In the genomic region with DNA sequence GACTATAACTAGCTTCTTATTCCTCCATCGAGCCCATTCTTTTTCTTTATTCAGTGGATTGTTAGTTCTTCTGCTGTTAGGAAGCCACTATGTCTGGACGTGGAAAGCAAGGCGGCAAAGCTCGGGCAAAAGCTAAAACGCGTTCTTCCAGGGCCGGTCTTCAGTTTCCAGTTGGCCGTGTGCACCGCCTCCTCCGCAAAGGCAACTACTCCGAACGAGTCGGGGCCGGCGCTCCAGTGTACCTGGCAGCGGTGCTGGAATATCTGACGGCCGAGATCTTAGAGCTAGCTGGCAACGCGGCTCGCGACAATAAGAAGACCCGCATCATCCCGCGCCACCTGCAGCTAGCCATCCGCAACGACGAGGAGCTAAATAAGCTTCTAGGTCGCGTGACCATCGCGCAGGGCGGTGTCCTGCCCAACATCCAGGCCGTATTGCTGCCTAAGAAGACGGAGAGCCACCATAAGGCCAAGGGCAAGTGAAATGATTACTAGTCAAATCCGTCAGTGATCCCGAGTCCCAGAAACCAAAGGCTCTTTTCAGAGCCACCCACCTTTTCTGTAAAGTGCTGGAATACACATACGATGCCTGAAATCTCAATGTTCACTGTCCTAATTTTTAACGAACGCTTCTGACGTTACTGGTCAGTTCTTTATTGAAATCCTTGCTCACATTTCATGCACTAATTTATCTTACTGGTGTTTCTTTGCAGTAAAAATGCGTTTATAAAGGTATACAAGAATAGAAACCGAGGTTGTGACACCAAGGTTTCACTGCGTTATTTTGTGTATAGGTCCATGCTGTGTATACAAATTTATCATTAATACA, we compare ENCODE assay signal across 1 cellular context.
A peak's percentile ranks its signal among the peaks of the same experiment; 100 is the strongest.
TF ChIP-seq lines count a peak whose summit lies in the region.

No MANE protein-coding gene starts in this region.

TF ChIP-seq in GM12878, 131 proteins besides CTCF, POLR2A, EP300 and RAD21 (continued from another document and continues in another):
- TF ChIP-seq, protein P1, sequence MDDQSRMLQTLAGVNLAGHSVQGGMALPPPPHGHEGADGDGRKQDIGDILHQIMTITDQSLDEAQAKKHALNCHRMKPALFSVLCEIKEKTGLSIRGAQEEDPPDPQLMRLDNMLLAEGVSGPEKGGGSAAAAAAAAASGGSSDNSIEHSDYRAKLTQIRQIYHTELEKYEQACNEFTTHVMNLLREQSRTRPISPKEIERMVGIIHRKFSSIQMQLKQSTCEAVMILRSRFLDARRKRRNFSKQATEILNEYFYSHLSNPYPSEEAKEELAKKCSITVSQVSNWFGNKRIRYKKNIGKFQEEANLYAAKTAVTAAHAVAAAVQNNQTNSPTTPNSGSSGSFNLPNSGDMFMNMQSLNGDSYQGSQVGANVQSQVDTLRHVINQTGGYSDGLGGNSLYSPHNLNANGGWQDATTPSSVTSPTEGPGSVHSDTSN (IDR thresholded peaks at IDR 0.05; ENCODE audit: insufficient replicate concordance, low read depth, low read length), result peak; percentile 13
- TF ChIP-seq POLR2AphosphoS2 (IDR thresholded peaks at IDR 0.05; ENCODE audit: low read depth, low read length), result peak; percentile 96; the same call in 1 of the 2 replicates
- no peak for TF ChIP-seq MYB (IDR thresholded peaks at IDR 0.05; ENCODE audit: borderline replicate concordance, low read depth, low read length)
- TF ChIP-seq, protein P2, sequence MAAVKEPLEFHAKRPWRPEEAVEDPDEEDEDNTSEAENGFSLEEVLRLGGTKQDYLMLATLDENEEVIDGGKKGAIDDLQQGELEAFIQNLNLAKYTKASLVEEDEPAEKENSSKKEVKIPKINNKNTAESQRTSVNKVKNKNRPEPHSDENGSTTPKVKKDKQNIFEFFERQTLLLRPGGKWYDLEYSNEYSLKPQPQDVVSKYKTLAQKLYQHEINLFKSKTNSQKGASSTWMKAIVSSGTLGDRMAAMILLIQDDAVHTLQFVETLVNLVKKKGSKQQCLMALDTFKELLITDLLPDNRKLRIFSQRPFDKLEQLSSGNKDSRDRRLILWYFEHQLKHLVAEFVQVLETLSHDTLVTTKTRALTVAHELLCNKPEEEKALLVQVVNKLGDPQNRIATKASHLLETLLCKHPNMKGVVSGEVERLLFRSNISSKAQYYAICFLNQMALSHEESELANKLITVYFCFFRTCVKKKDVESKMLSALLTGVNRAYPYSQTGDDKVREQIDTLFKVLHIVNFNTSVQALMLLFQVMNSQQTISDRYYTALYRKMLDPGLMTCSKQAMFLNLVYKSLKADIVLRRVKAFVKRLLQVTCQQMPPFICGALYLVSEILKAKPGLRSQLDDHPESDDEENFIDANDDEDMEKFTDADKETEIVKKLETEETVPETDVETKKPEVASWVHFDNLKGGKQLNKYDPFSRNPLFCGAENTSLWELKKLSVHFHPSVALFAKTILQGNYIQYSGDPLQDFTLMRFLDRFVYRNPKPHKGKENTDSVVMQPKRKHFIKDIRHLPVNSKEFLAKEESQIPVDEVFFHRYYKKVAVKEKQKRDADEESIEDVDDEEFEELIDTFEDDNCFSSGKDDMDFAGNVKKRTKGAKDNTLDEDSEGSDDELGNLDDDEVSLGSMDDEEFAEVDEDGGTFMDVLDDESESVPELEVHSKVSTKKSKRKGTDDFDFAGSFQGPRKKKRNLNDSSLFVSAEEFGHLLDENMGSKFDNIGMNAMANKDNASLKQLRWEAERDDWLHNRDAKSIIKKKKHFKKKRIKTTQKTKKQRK (IDR thresholded peaks at IDR 0.05; ENCODE audit: low read depth, low read length), result no peak
- TF ChIP-seq, protein P3, sequence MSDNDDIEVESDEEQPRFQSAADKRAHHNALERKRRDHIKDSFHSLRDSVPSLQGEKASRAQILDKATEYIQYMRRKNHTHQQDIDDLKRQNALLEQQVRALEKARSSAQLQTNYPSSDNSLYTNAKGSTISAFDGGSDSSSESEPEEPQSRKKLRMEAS (IDR thresholded peaks at IDR 0.05; ENCODE audit: low read depth, low read length), result peak; percentile 33; the same call in 1 of the 2 replicates
- TF ChIP-seq, protein P4, sequence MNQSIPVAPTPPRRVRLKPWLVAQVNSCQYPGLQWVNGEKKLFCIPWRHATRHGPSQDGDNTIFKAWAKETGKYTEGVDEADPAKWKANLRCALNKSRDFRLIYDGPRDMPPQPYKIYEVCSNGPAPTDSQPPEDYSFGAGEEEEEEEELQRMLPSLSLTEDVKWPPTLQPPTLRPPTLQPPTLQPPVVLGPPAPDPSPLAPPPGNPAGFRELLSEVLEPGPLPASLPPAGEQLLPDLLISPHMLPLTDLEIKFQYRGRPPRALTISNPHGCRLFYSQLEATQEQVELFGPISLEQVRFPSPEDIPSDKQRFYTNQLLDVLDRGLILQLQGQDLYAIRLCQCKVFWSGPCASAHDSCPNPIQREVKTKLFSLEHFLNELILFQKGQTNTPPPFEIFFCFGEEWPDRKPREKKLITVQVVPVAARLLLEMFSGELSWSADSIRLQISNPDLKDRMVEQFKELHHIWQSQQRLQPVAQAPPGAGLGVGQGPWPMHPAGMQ (IDR thresholded peaks at IDR 0.05; ENCODE audit: borderline replicate concordance), result no peak
- no peak; the same call in 1 of the 2 replicates for TF ChIP-seq MEF2A (IDR thresholded peaks at IDR 0.05; ENCODE audit: insufficient read depth, low read depth, low read length)
- TF ChIP-seq SUPT20H (IDR thresholded peaks at IDR 0.05; ENCODE audit: borderline replicate concordance, control insufficient read depth, low read depth, low read length), result no peak
- TF ChIP-seq BCL11A (IDR thresholded peaks at IDR 0.05; ENCODE audit: low read depth, low read length), result no peak
- TF ChIP-seq, protein P5, sequence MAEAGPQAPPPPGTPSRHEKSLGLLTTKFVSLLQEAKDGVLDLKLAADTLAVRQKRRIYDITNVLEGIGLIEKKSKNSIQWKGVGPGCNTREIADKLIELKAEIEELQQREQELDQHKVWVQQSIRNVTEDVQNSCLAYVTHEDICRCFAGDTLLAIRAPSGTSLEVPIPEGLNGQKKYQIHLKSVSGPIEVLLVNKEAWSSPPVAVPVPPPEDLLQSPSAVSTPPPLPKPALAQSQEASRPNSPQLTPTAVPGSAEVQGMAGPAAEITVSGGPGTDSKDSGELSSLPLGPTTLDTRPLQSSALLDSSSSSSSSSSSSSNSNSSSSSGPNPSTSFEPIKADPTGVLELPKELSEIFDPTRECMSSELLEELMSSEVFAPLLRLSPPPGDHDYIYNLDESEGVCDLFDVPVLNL (IDR thresholded peaks at IDR 0.05; ENCODE audit: low read depth, low read length), result no peak
- TF ChIP-seq, protein P6, sequence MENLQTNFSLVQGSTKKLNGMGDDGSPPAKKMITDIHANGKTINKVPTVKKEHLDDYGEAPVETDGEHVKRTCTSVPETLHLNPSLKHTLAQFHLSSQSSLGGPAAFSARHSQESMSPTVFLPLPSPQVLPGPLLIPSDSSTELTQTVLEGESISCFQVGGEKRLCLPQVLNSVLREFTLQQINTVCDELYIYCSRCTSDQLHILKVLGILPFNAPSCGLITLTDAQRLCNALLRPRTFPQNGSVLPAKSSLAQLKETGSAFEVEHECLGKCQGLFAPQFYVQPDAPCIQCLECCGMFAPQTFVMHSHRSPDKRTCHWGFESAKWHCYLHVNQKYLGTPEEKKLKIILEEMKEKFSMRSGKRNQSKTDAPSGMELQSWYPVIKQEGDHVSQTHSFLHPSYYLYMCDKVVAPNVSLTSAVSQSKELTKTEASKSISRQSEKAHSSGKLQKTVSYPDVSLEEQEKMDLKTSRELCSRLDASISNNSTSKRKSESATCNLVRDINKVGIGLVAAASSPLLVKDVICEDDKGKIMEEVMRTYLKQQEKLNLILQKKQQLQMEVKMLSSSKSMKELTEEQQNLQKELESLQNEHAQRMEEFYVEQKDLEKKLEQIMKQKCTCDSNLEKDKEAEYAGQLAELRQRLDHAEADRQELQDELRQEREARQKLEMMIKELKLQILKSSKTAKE (IDR thresholded peaks at IDR 0.05; ENCODE audit: low read depth, poor library complexity, severe bottlenecking), result peak; percentile 8
- TF ChIP-seq SP1 (IDR thresholded peaks at IDR 0.05; ENCODE audit: low read depth, low read length), result no peak
- TF ChIP-seq HCFC1 (IDR thresholded peaks at IDR 0.05; ENCODE audit: low read length), result no peak
- TF ChIP-seq, protein P7, sequence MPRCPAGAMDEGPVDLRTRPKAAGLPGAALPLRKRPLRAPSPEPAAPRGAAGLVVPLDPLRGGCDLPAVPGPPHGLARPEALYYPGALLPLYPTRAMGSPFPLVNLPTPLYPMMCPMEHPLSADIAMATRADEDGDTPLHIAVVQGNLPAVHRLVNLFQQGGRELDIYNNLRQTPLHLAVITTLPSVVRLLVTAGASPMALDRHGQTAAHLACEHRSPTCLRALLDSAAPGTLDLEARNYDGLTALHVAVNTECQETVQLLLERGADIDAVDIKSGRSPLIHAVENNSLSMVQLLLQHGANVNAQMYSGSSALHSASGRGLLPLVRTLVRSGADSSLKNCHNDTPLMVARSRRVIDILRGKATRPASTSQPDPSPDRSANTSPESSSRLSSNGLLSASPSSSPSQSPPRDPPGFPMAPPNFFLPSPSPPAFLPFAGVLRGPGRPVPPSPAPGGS (IDR thresholded peaks at IDR 0.05; ENCODE audit: borderline replicate concordance, insufficient read depth, low read depth, low read length, poor library complexity, severe bottlenecking), result no peak
- TF ChIP-seq, protein P8, sequence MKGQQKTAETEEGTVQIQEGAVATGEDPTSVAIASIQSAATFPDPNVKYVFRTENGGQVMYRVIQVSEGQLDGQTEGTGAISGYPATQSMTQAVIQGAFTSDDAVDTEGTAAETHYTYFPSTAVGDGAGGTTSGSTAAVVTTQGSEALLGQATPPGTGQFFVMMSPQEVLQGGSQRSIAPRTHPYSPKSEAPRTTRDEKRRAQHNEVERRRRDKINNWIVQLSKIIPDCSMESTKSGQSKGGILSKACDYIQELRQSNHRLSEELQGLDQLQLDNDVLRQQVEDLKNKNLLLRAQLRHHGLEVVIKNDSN (IDR thresholded peaks at IDR 0.05; ENCODE audit: borderline replicate concordance, extremely low read length, insufficient read depth, low read depth, low read length), result peak; percentile 38
- TF ChIP-seq NRF1 (conservative IDR thresholded peaks at IDR 0.05; ENCODE audit: low read depth, low read length), result no peak
- TF ChIP-seq ETV6 (conservative IDR thresholded peaks at IDR 0.05 in 1 of 2, IDR thresholded peaks at IDR 0.05 in 1 of 2; ENCODE audit: borderline replicate concordance in 1 of 2, low read depth in 1 of 2), result 0 out of 4 replicates have a peak, but pooled peaks of 1 of the 2 experiments have one; percentile 0
- peak; percentile 94 for TF ChIP-seq POLR2AphosphoS5 (IDR thresholded peaks at IDR 0.05; ENCODE audit: low read length)
- TF ChIP-seq, protein P9, sequence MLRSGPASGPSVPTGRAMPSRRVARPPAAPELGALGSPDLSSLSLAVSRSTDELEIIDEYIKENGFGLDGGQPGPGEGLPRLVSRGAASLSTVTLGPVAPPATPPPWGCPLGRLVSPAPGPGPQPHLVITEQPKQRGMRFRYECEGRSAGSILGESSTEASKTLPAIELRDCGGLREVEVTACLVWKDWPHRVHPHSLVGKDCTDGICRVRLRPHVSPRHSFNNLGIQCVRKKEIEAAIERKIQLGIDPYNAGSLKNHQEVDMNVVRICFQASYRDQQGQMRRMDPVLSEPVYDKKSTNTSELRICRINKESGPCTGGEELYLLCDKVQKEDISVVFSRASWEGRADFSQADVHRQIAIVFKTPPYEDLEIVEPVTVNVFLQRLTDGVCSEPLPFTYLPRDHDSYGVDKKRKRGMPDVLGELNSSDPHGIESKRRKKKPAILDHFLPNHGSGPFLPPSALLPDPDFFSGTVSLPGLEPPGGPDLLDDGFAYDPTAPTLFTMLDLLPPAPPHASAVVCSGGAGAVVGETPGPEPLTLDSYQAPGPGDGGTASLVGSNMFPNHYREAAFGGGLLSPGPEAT (IDR thresholded peaks at IDR 0.05; ENCODE audit: low read depth), result no peak
- TF ChIP-seq, protein P10, sequence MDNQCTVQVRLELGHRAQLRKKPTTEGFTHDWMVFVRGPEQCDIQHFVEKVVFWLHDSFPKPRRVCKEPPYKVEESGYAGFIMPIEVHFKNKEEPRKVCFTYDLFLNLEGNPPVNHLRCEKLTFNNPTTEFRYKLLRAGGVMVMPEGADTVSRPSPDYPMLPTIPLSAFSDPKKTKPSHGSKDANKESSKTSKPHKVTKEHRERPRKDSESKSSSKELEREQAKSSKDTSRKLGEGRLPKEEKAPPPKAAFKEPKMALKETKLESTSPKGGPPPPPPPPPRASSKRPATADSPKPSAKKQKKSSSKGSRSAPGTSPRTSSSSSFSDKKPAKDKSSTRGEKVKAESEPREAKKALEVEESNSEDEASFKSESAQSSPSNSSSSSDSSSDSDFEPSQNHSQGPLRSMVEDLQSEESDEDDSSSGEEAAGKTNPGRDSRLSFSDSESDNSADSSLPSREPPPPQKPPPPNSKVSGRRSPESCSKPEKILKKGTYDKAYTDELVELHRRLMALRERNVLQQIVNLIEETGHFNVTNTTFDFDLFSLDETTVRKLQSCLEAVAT (IDR thresholded peaks at IDR 0.05), result peak; percentile 92
- TF ChIP-seq YY1 (IDR thresholded peaks at IDR 0.05; ENCODE audit: low read depth, low read length), result peak; percentile 35; the same call in 1 of the 2 replicates
- no peak for TF ChIP-seq EZH2 (IDR thresholded peaks at IDR 0.05; ENCODE audit: borderline replicate concordance, control insufficient read depth, low read depth, low read length)
- no peak for TF ChIP-seq SREBF1 (IDR thresholded peaks at IDR 0.05; ENCODE audit: low read length)
- no peak for TF ChIP-seq NR2C2 (IDR thresholded peaks at IDR 0.05; ENCODE audit: borderline replicate concordance, control insufficient read depth, insufficient read length, low read depth)
- TF ChIP-seq SMAD1 (IDR thresholded peaks at IDR 0.05; ENCODE audit: low read depth, partially characterized antibody), result peak; percentile 95
- 0 out of 4 replicates have a peak, but pooled peaks of 1 of the 2 experiments have one; percentile 18 for TF ChIP-seq SRF (IDR thresholded peaks at IDR 0.05; ENCODE audit: low read depth in 2 of 2, low read length in 2 of 2)
- no peak for TF ChIP-seq MEF2B (IDR thresholded peaks at IDR 0.05; ENCODE audit: partially characterized antibody, poor library complexity, severe bottlenecking)
- no peak for TF ChIP-seq RBBP5 (conservative IDR thresholded peaks at IDR 0.05)
- TF ChIP-seq SIX5 (IDR thresholded peaks at IDR 0.05; ENCODE audit: low read depth, low read length, severe bottlenecking), result no peak
- TF ChIP-seq, protein P11, sequence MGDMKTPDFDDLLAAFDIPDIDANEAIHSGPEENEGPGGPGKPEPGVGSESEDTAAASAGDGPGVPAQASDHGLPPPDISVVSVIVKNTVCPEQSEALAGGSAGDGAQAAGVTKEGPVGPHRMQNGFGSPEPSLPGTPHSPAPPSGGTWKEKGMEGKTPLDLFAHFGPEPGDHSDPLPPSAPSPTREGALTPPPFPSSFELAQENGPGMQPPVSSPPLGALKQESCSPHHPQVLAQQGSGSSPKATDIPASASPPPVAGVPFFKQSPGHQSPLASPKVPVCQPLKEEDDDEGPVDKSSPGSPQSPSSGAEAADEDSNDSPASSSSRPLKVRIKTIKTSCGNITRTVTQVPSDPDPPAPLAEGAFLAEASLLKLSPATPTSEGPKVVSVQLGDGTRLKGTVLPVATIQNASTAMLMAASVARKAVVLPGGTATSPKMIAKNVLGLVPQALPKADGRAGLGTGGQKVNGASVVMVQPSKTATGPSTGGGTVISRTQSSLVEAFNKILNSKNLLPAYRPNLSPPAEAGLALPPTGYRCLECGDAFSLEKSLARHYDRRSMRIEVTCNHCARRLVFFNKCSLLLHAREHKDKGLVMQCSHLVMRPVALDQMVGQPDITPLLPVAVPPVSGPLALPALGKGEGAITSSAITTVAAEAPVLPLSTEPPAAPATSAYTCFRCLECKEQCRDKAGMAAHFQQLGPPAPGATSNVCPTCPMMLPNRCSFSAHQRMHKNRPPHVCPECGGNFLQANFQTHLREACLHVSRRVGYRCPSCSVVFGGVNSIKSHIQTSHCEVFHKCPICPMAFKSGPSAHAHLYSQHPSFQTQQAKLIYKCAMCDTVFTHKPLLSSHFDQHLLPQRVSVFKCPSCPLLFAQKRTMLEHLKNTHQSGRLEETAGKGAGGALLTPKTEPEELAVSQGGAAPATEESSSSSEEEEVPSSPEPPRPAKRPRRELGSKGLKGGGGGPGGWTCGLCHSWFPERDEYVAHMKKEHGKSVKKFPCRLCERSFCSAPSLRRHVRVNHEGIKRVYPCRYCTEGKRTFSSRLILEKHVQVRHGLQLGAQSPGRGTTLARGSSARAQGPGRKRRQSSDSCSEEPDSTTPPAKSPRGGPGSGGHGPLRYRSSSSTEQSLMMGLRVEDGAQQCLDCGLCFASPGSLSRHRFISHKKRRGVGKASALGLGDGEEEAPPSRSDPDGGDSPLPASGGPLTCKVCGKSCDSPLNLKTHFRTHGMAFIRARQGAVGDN (IDR thresholded peaks at IDR 0.05), result peak; percentile 50
